17 cellular contexts compared by ENCODE assay signal in the genomic region with DNA sequence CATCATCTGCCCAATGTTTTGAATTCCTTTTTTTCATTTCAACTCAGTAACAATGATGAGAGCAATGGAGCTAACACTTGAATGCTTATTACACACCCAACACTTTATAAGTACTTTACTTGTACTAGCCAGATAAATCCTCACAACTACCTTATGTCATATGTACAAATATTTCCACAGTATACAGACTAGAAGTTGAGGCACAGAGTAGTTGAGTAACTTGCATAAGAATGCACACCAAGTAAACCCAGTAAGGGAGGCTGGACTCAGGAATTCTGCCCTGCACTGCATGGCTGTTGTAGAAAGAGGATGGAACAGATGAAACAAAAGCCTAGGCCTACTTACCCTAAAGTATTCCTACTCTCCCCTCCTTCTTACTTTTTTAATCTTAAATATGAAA. TPM values are rescaled to one million over a fixed set of nuclear protein-coding genes. Genes with fewer than 3 reads are reported as not detected.
DNase-seq lines count a peak whose midpoint lies in the region; ATAC-seq and TF ChIP-seq lines count a peak whose summit lies in the region.
"Had no signal": no experiment of that assay in that cellular context is flagged by ENCODE, and none has a peak within 500 bp of the region (broad histone marks: within the 10 kb centered on the region; RNA-seq: fewer than 3 reads in every experiment).

No MANE protein-coding gene starts in this region.

- peak; percentile 19 for ATAC-seq in lung (ENCODE audit: insufficient read depth, low FRiP score)
- peak; percentile 50 for ATAC-seq in upper lobe of right lung
- ATAC-seq: HCT116 had no signal

- H3K27ac ChIP-seq in lung (ENCODE audit: low read depth in 1 of 2, low read length in 1 of 2) (no peak overlapping the region), upper lobe of right lung (no peak overlapping the region), dorsolateral prefrontal cortex (no peak overlapping the region)

- no peak overlapping the region for H3K4me3 ChIP-seq in lung
- H3K4me3 ChIP-seq in upper lobe of right lung = no peak overlapping the region
- no peak overlapping the region for H3K4me3 ChIP-seq in dorsolateral prefrontal cortex

- TF ChIP-seq CTCF in lung (IDR thresholded peaks at IDR 0.05; ENCODE audit: control extremely low read depth, extremely low read depth) (no peak), upper lobe of right lung (IDR thresholded peaks at IDR 0.05) (no peak), dorsolateral prefrontal cortex (IDR thresholded peaks at IDR 0.05 in 54 of 56, conservative IDR thresholded peaks at IDR 0.05 in 2 of 56; ENCODE audit: low read depth in 1 of 56, partially characterized antibody in 56 of 56) (no peak)

- intact Hi-C loops in upper lobe of right lung (cut with DNase I) (no loop called here), posterior vena cava (cut with DNase I) (no loop called here), dorsolateral prefrontal cortex (cut with DNase I) (no loop called here)

- H3K4me1 ChIP-seq in lung (ENCODE audit: control insufficient read depth in 2 of 2, insufficient read depth in 2 of 2, low read length in 2 of 2) = peaks cover 2 to 21% of the 10 kb centered on the region in 2 donors
- peaks cover 6% of the 10 kb centered on the region for H3K4me1 ChIP-seq in upper lobe of right lung

- DNase-seq in NCI-H82 (lab: John Stamatoyannopoulos, UW) (peak; percentile 10), NCI-H82 treated with DMSO at 0.1 percent for 48 hours (lab: John Stamatoyannopoulos, UW; ENCODE audit: unreplicated experiment) (no peak), amniotic epithelial cell (ENCODE audit: low read depth) (peak; percentile 21), lung (ENCODE audit: low spot score) (no peak), upper lobe of right lung (no peak), posterior vena cava (ENCODE audit: low spot score) (no peak), dorsolateral prefrontal cortex (no peak), DMS153 (lab: John Stamatoyannopoulos, UW) (no peak)
- DNase-seq: 8988T; ACHN; C1 segment of cervical spinal cord; Calu3; CD4-positive, alpha-beta T cell; DMS 273 treated with DMSO at 0.1 percent for 48 hours; DMS79 treated with DMSO at 0.1 percent for 48 hours; GDM1 had no signal

- no peaks in the 10 kb centered on the region for H3K9me3 ChIP-seq in lung (ENCODE audit: control insufficient read depth in 2 of 2, insufficient read depth in 1 of 2, low read length in 1 of 2)
- no peaks in the 10 kb centered on the region for H3K9me3 ChIP-seq in upper lobe of right lung

- H3K27me3 ChIP-seq in lung (ENCODE audit: control insufficient read depth, insufficient read depth) (no peaks in the 10 kb centered on the region), upper lobe of right lung (no peaks in the 10 kb centered on the region), dorsolateral prefrontal cortex (no peaks in the 10 kb centered on the region)

- H3K36me3 ChIP-seq in lung (ENCODE audit: control insufficient read depth in 2 of 2, insufficient read depth in 2 of 2, low read length in 2 of 2) = no peaks in the 10 kb centered on the region
- H3K36me3 ChIP-seq in upper lobe of right lung = peaks cover 6% of the 10 kb centered on the region

RNA-seq across cellular contexts. Expression of a gene that starts 15.8 kb away (rescaled TPM):
- total RNA-seq in lung (10 to 100 TPM; 46.1 to 83.3 TPM), upper lobe of right lung (52.0 TPM), posterior vena cava (10 to 100 TPM; 31.0 to 34.4 TPM), dorsolateral prefrontal cortex (100 to 1,000 TPM in 6 of 120 experiments, 10 to 100 TPM in 114; 45.6 to 119 (median 78.5) TPM)
- polyA plus RNA-seq in lung = 10 to 100 TPM; 10.4 to 19.4 TPM

Comparison
In these comparisons a context has a peak if more than half of its experiments do, and no peak if none do; other contexts are left out.
1. DNase-seq: peak in NCI-H82 (single experiment) and amniotic epithelial cell (single experiment); none in NCI-H82 treated with DMSO at 0.1 percent for 48 hours (single experiment), lung (single experiment), upper lobe of right lung (single experiment), posterior vena cava (single experiment), dorsolateral prefrontal cortex (0 of 10) and DMS153 (single experiment).